11 cellular contexts compared by ENCODE assay signal in genomic region chr12:2268478-2269286, GRCh38.
A peak's percentile ranks its signal among the peaks of the same experiment; 100 is the strongest.
DNase-seq lines count a peak whose midpoint lies in the region; ATAC-seq and TF ChIP-seq lines count a peak whose summit lies in the region.
"Had no signal": no experiment of that assay in that cellular context is flagged by ENCODE, and none has a peak within 500 bp of the region (broad histone marks: within the 10 kb centered on the region; RNA-seq: fewer than 3 reads in every experiment).

No MANE protein-coding gene starts in this region.

- no peaks in the 10 kb centered on the region for H3K4me1 Mint-ChIP-seq in activated CD4-positive, alpha-beta memory T cell treated with anti-CD3 and anti-CD28 coated beads, Interleukin-2, amount 10 ng/mL, durations not matched to agents 7 days and 5 days

- intact Hi-C loops in posterior vena cava (cut with DNase I): loop anchor here (5.0 to 10.0 kb wide), 2 partner anchors 204 to 211 kb away; no protein-coding TSS in a partner anchor

- no peaks in the 10 kb centered on the region for H3K27me3 ChIP-seq in BJ (ENCODE audit: control insufficient read depth, insufficient read depth, low read length)

- H3K36me3 ChIP-seq in BJ (ENCODE audit: control insufficient read depth, insufficient read depth, low read length): no peaks in the 10 kb centered on the region

- POLR2A ChIA-PET in BJ (lab: Charles Lee): no interaction called here
- POLR2A ChIA-PET in activated CD4-positive, alpha-beta memory T cell treated with anti-CD3 and anti-CD28 coated beads, Interleukin-2, amount 10 ng/mL, durations not matched to agents 7 days and 5 days (lab: Charles Lee): no interaction called here

- no peak overlapping the region for H3K4me3 ChIP-seq in BJ (ENCODE audit: low read depth, low read length)

- TF ChIP-seq CTCF in BJ (IDR thresholded peaks at IDR 0.05; ENCODE audit: insufficient read depth, low read depth, low read length): no peak

- no peaks in the 10 kb centered on the region for H3K36me3 Mint-ChIP-seq in activated CD4-positive, alpha-beta memory T cell treated with anti-CD3 and anti-CD28 coated beads, Interleukin-2, amount 10 ng/mL, durations not matched to agents 7 days and 5 days (ENCODE audit: low read depth)

- peaks cover 3% of the 10 kb centered on the region for H3K27me3 Mint-ChIP-seq in activated CD4-positive, alpha-beta memory T cell treated with anti-CD3 and anti-CD28 coated beads, Interleukin-2, amount 10 ng/mL, durations not matched to agents 7 days and 5 days

- peak; percentile 83 for DNase-seq in BJ (ENCODE audit: low read depth)
- DNase-seq in fibroblast of gingiva (ENCODE audit: low read depth): peak; percentile 95
- DNase-seq in posterior vena cava (ENCODE audit: low spot score): peak; percentile 79
- DNase-seq in activated CD4-positive, alpha-beta memory T cell treated with anti-CD3 and anti-CD28 coated beads, Interleukin-2, amount 10 ng/mL, durations not matched to agents 7 days and 5 days: no peak
- DNase-seq: NCI-H510A treated with DMSO at 0.1 percent for 48 hours had no signal

- ATAC-seq in SK-N-SH treated with all-trans-retinoic acid at 6 μM for 48 hours (peak; percentile 73), HG02798 (IDR thresholded peaks at IDR 0.05; ENCODE audit: poor library complexity, unreplicated experiment) (no peak), GM21515 (IDR thresholded peaks at IDR 0.05; ENCODE audit: unreplicated experiment) (no peak), GM19395 (IDR thresholded peaks at IDR 0.05; ENCODE audit: unreplicated experiment) (no peak)
- ATAC-seq: HepG2 had no signal

- H3K4me3 Mint-ChIP-seq in activated CD4-positive, alpha-beta memory T cell treated with anti-CD3 and anti-CD28 coated beads, Interleukin-2, amount 10 ng/mL, durations not matched to agents 7 days and 5 days: no peak overlapping the region

- no peak overlapping the region for H3K27ac Mint-ChIP-seq in activated CD4-positive, alpha-beta memory T cell treated with anti-CD3 and anti-CD28 coated beads, Interleukin-2, amount 10 ng/mL, durations not matched to agents 7 days and 5 days
- H3K27ac Mint-ChIP-seq: activated T-helper 2 cell treated with anti-CD3 and anti-CD28 coated beads, Interferon-gamma antibody, Interleukin-2, Interleukin-4, amounts not matched to agents 10 μg/mL and 5 μg/mL and 100 μg/mL, durations not matched to agents 14 hours and 24 hours and 36 hours had no signal

- H3K9me3 Mint-ChIP-seq in activated CD4-positive, alpha-beta memory T cell treated with anti-CD3 and anti-CD28 coated beads, Interleukin-2, amount 10 ng/mL, durations not matched to agents 7 days and 5 days: no peaks in the 10 kb centered on the region
- H3K9me3 Mint-ChIP-seq: activated T-helper 2 cell treated with anti-CD3 and anti-CD28 coated beads, Interferon-gamma antibody, Interleukin-2, Interleukin-4, amounts not matched to agents 10 μg/mL and 5 μg/mL and 100 μg/mL, durations not matched to agents 14 hours and 24 hours and 36 hours had no signal

- CTCF ChIA-PET in BJ (lab: Yijun Ruan, JAX): interaction anchor here (0.9 to 1.4 kb wide), 4 partner anchors 10 to 210 kb away, joined by 3 to 5 read pairs (median 3); no protein-coding TSS in a partner anchor
- CTCF ChIA-PET in activated CD4-positive, alpha-beta memory T cell treated with anti-CD3 and anti-CD28 coated beads, Interleukin-2, amount 10 ng/mL, durations not matched to agents 7 days and 5 days (lab: Charles Lee): no interaction called here

TF ChIP-seq in SK-N-SH treated with all-trans-retinoic acid at 6 μM for 48 hours, 23 proteins besides CTCF, POLR2A, EP300 and RAD21:
- TF ChIP-seq ZFP30 (CRISPR knock-in tag; IDR thresholded peaks at IDR 0.05) (no peak), ZNF565 (CRISPR knock-in tag; conservative IDR thresholded peaks at IDR 0.05; ENCODE audit: low read depth) (no peak)
